ENCODE assay signal across 25 cellular contexts in genomic region chr3:193149998-193150397, GRCh38.
A peak's percentile ranks its signal among the peaks of the same experiment; 100 is the strongest.
DNase-seq lines count a peak whose midpoint lies in the region; ATAC-seq and TF ChIP-seq lines count a peak whose summit lies in the region.
"Had no signal": no experiment of that assay in that cellular context is flagged by ENCODE, and none has a peak within 500 bp of the region (broad histone marks: within the 10 kb centered on the region; RNA-seq: fewer than 3 reads in every experiment).

No MANE protein-coding gene starts in this region.

- no peak for TF ChIP-seq EP300 in Ishikawa (IDR thresholded peaks at IDR 0.05; ENCODE audit: borderline replicate concordance)

- no peak overlapping the region for H3K27ac Mint-ChIP-seq in stimulated activated naive B cell treated with anti-CD40 and anti-IgM and Interleukin-4, amounts not matched to agents 10 μg/mL and 1 μg/mL and 100 μg/mL, for 72 hours
- no peak overlapping the region for H3K27ac Mint-ChIP-seq in stimulated activated effector memory CD8-positive, alpha-beta T cell treated with anti-CD3 and anti-CD28 coated beads, Interleukin-12 subunit alpha, Interleukin-12 subunit beta, amount 100 ng/mL, for 72 hours
- H3K27ac Mint-ChIP-seq: CD14-positive monocyte; CD8-positive, alpha-beta memory T cell; IgD-negative memory B cell had no signal

- no peaks in the 10 kb centered on the region for H3K27me3 Mint-ChIP-seq in stimulated activated naive B cell treated with anti-CD40 and anti-IgM and Interleukin-4, amounts not matched to agents 10 μg/mL and 1 μg/mL and 100 μg/mL, for 72 hours
- H3K27me3 Mint-ChIP-seq: CD8-positive, alpha-beta memory T cell had no signal

- DNase-seq in GM10266 (ENCODE audit: extremely low spot score) (peak; percentile 0), SK-MEL-5 (ENCODE audit: low read depth, low spot score) (peak; percentile 0), kidney tubule cell (ENCODE audit: low spot score) (peak; percentile 0), HuH-7.5 (ENCODE audit: low spot score) (no peak)
- DNase-seq in stimulated activated naive B cell treated with anti-CD40 and anti-IgM and Interleukin-4, amounts not matched to agents 10 μg/mL and 1 μg/mL and 100 μg/mL, for 72 hours: no peak
- no peak for DNase-seq in activated effector memory CD4-positive, alpha-beta T cell treated with anti-CD3 and anti-CD28 coated beads, Interleukin-2, amount 50 U/mL, for 16 hours
- no peak for DNase-seq in stimulated activated effector memory CD8-positive, alpha-beta T cell treated with anti-CD3 and anti-CD28 coated beads, Interleukin-12 subunit alpha, Interleukin-12 subunit beta, amount 100 ng/mL, for 72 hours (ENCODE audit: low spot score in 2 of 2)
- DNase-seq: BE2C; CD8-positive, alpha-beta memory T cell; DMS 273 treated with DMSO at 0.1 percent for 48 hours; DMS79 treated with DMSO at 0.1 percent for 48 hours; GF-D8; H7; Karpas-422; NCI-H1048; NCI-H1417; NCI-H1694; NCI-H2029 treated with DMSO at 0.1 percent for 48 hours; NCI-H446 treated with DMSO at 0.1 percent for 48 hours; NCI-H526 treated with DMSO at 0.1 percent for 48 hours; SIG-M5; SK-N-SH had no signal

- H3K4me3 Mint-ChIP-seq in stimulated activated naive B cell treated with anti-CD40 and anti-IgM and Interleukin-4, amounts not matched to agents 10 μg/mL and 1 μg/mL and 100 μg/mL, for 72 hours: no peak overlapping the region
- no peak overlapping the region for H3K4me3 Mint-ChIP-seq in stimulated activated effector memory CD8-positive, alpha-beta T cell treated with anti-CD3 and anti-CD28 coated beads, Interleukin-12 subunit alpha, Interleukin-12 subunit beta, amount 100 ng/mL, for 72 hours
- H3K4me3 Mint-ChIP-seq: CD14-positive monocyte; CD8-positive, alpha-beta memory T cell; IgD-negative memory B cell had no signal

- TF ChIP-seq RAD21 in Ishikawa (IDR thresholded peaks at IDR 0.05; ENCODE audit: low read depth): no peak

- no peaks in the 10 kb centered on the region for H3K9me3 Mint-ChIP-seq in stimulated activated naive B cell treated with anti-CD40 and anti-IgM and Interleukin-4, amounts not matched to agents 10 μg/mL and 1 μg/mL and 100 μg/mL, for 72 hours
- H3K9me3 Mint-ChIP-seq in stimulated activated effector memory CD8-positive, alpha-beta T cell treated with anti-CD3 and anti-CD28 coated beads, Interleukin-12 subunit alpha, Interleukin-12 subunit beta, amount 100 ng/mL, for 72 hours: no peaks in the 10 kb centered on the region
- H3K9me3 Mint-ChIP-seq: CD14-positive monocyte, IgD-negative memory B cell had no signal

- TF ChIP-seq CTCF in GM10266 (IDR thresholded peaks at IDR 0.05; ENCODE audit: control insufficient read depth, insufficient read depth, low read depth, missing control alignments): no peak

- in situ Hi-C loops in SK-MEL-5 (cut with HindIII; ENCODE audit: low pct_unique_long_range_greater_than_20kb, low sequenced_read_pairs): no loop called here

- ATAC-seq in stimulated activated naive B cell treated with anti-CD40 and anti-IgM and Interleukin-4, amounts not matched to agents 10 μg/mL and 1 μg/mL and 100 μg/mL, for 72 hours (replicated peaks): no peak
- ATAC-seq in stimulated activated effector memory CD8-positive, alpha-beta T cell treated with anti-CD3 and anti-CD28 coated beads, Interleukin-12 subunit alpha, Interleukin-12 subunit beta, amount 100 ng/mL, for 72 hours: no peak

- H3K36me3 Mint-ChIP-seq in stimulated activated naive B cell treated with anti-CD40 and anti-IgM and Interleukin-4, amounts not matched to agents 10 μg/mL and 1 μg/mL and 100 μg/mL, for 72 hours: no peaks in the 10 kb centered on the region
- no peaks in the 10 kb centered on the region for H3K36me3 Mint-ChIP-seq in stimulated activated effector memory CD8-positive, alpha-beta T cell treated with anti-CD3 and anti-CD28 coated beads, Interleukin-12 subunit alpha, Interleukin-12 subunit beta, amount 100 ng/mL, for 72 hours
- H3K36me3 Mint-ChIP-seq: CD14-positive monocyte; CD8-positive, alpha-beta memory T cell; IgD-negative memory B cell had no signal

- no peaks in the 10 kb centered on the region for H3K4me1 Mint-ChIP-seq in stimulated activated naive B cell treated with anti-CD40 and anti-IgM and Interleukin-4, amounts not matched to agents 10 μg/mL and 1 μg/mL and 100 μg/mL, for 72 hours
- no peaks in the 10 kb centered on the region for H3K4me1 Mint-ChIP-seq in stimulated activated effector memory CD8-positive, alpha-beta T cell treated with anti-CD3 and anti-CD28 coated beads, Interleukin-12 subunit alpha, Interleukin-12 subunit beta, amount 100 ng/mL, for 72 hours
- H3K4me1 Mint-ChIP-seq: CD14-positive monocyte; CD8-positive, alpha-beta memory T cell; IgD-negative memory B cell had no signal

TF ChIP-seq in Ishikawa, 13 proteins besides CTCF, POLR2A, EP300 and RAD21:
- TF ChIP-seq CEBPB (IDR thresholded peaks at IDR 0.05) (peak; percentile 13; the same call in 1 of the 2 replicates), NFIC (IDR thresholded peaks at IDR 0.05) (no peak)

Comparison
In these comparisons a context has a peak if more than half of its experiments do, and no peak if none do; other contexts are left out.
1. DNase-seq: peak in GM10266 (single experiment), SK-MEL-5 (single experiment) and kidney tubule cell (single experiment); none in HuH-7.5 (single experiment), stimulated activated naive B cell treated with anti-CD40 and anti-IgM and Interleukin-4, amounts not matched to agents 10 μg/mL and 1 μg/mL and 100 μg/mL, for 72 hours (single experiment), activated effector memory CD4-positive, alpha-beta T cell treated with anti-CD3 and anti-CD28 coated beads, Interleukin-2, amount 50 U/mL, for 16 hours (single experiment) and stimulated activated effector memory CD8-positive, alpha-beta T cell treated with anti-CD3 and anti-CD28 coated beads, Interleukin-12 subunit alpha, Interleukin-12 subunit beta, amount 100 ng/mL, for 72 hours (0 of 2).